Comparison of ENCODE assay signal across 25 cellular contexts in genomic region chr2:183224933-183225332, GRCh38.
DNase-seq lines count a peak whose midpoint lies in the region; ATAC-seq, FAIRE-seq and TF ChIP-seq lines count a peak whose summit lies in the region.
"Had no signal": no experiment of that assay in that cellular context is flagged by ENCODE, and none has a peak within 500 bp of the region (broad histone marks: within the 10 kb centered on the region; RNA-seq: fewer than 3 reads in every experiment).

No MANE protein-coding gene starts in this region.

- no peak overlapping the region for H3K4me2 ChIP-seq in fibroblast of lung (ENCODE audit: extremely low read depth, insufficient read depth, low read length)

- no peak overlapping the region for H2AFZ ChIP-seq in fibroblast of lung (ENCODE audit: low read length)

- no peak for ATAC-seq in GM21723 (IDR thresholded peaks at IDR 0.05; ENCODE audit: unreplicated experiment)
- ATAC-seq in T-cell (replicated peaks in 1 of 4) = no peak
- ATAC-seq: foreskin keratinocyte had no signal

- peak; percentile 27 for FAIRE-seq in H54 (lab: Jason Lieb, UNC)
- FAIRE-seq: keratinocyte had no signal

- peaks cover 0 to 5% (median 4%) of the 10 kb centered on the region in 3 donors for H3K9me3 Mint-ChIP-seq in T-cell
- H3K9me3 Mint-ChIP-seq: H9 had no signal

- CTCF ChIA-PET in T-cell (lab: Charles Lee) = no interaction called here

- no peaks in the 10 kb centered on the region for H4K20me1 ChIP-seq in fibroblast of lung (ENCODE audit: control insufficient read depth, extremely low read depth, insufficient read depth, low read length)

- H3K4me3 Mint-ChIP-seq in T-cell = no peak overlapping the region
- H3K4me3 Mint-ChIP-seq: activated naive CD8-positive, alpha-beta T cell treated with anti-CD3 and anti-CD28 coated beads, Interleukin-2, amount 10 ng/mL, durations not matched to agents 7 days and 5 days; H9 had no signal

- H3K27ac ChIP-seq in fibroblast of lung (ENCODE audit: insufficient read depth, low read length) = no peak overlapping the region
- H3K27ac ChIP-seq: breast epithelium, coronary artery, foreskin keratinocyte, RWPE1, spleen, tibial artery, WERI-Rb-1 had no signal

- H3K9me3 ChIP-seq in adipocyte (ENCODE audit: control insufficient read depth, low read length) (no peaks in the 10 kb centered on the region), fibroblast of lung (ENCODE audit: control insufficient read depth, insufficient read depth, low read depth, low read length) (no peaks in the 10 kb centered on the region)
- H3K9me3 ChIP-seq: breast epithelium, tibial artery had no signal

- no peak for DNase-seq in H54 (ENCODE audit: insufficient read length, low spot score)
- DNase-seq in adipocyte (ENCODE audit: low read depth) = peak; percentile 64
- DNase-seq in fibroblast of lung (ENCODE audit: low read depth in 2 of 2) = peak; percentile 17 to 54
- peak; percentile 61 for DNase-seq in stromal cell of bone marrow (ENCODE audit: low read depth)
- DNase-seq in effector CD4-positive, alpha-beta T cell = no peak
- DNase-seq in T-cell = no peak
- DNase-seq: activated CD4-positive, alpha-beta T cell treated with anti-CD3 and anti-CD28 coated beads, Interleukin-2, amount 50 U/mL, for 4 hours; activated CD8-positive, alpha-beta memory T cell treated with anti-CD3 and anti-CD28 coated beads, Interleukin-2, amount 50 U/mL, for 48 hours; activated naive CD8-positive, alpha-beta T cell treated with anti-CD3 and anti-CD28 coated beads, Interleukin-2, amount 10 ng/mL, durations not matched to agents 7 days and 5 days; COR-L47; foreskin keratinocyte; H9; mammary epithelial cell; NCI-H1417 treated with DMSO at 0.1 percent for 48 hours; NCI-H524; spleen; stimulated activated CD4-positive, alpha-beta T cell treated with anti-CD3 and anti-CD28 coated beads, Interleukin-4, amount 100 ng/mL, for 1 hour; stimulated activated naive CD4-positive, alpha-beta T cell treated with Interleukin-2 at 50 U/mL for 16 hours; tibial artery; WERI-Rb-1 had no signal

- no peaks in the 10 kb centered on the region for H3K27me3 Mint-ChIP-seq in T-cell
- H3K27me3 Mint-ChIP-seq: activated naive CD8-positive, alpha-beta T cell treated with anti-CD3 and anti-CD28 coated beads, Interleukin-2, amount 10 ng/mL, durations not matched to agents 7 days and 5 days had no signal

- no peak overlapping the region for H3K4me3 ChIP-seq in adipocyte (ENCODE audit: low read length)
- H3K4me3 ChIP-seq in fibroblast of lung (replicated peaks in 1 of 4; ENCODE audit: control extremely low read depth in 1 of 4, insufficient read depth in 1 of 4, low read depth in 3 of 4, low read length in 4 of 4) = no peak overlapping the region
- H3K4me3 ChIP-seq: breast epithelium, coronary artery, spleen, tibial artery had no signal

- H3K79me2 ChIP-seq in fibroblast of lung (ENCODE audit: control insufficient read depth, insufficient read depth, low read length) = no peaks in the 10 kb centered on the region

- no peaks in the 10 kb centered on the region for H3K4me1 Mint-ChIP-seq in T-cell
- H3K4me1 Mint-ChIP-seq: activated naive CD8-positive, alpha-beta T cell treated with anti-CD3 and anti-CD28 coated beads, Interleukin-2, amount 10 ng/mL, durations not matched to agents 7 days and 5 days had no signal

- H3K36me3 ChIP-seq in adipocyte (ENCODE audit: control insufficient read depth, insufficient read depth, low read length, severe bottlenecking) = no peaks in the 10 kb centered on the region
- H3K36me3 ChIP-seq in fibroblast of lung (ENCODE audit: control insufficient read depth, insufficient read depth, low read length) = no peaks in the 10 kb centered on the region
- H3K36me3 ChIP-seq: breast epithelium, spleen, tibial artery, WERI-Rb-1 had no signal

- H3K4me1 ChIP-seq in adipocyte (ENCODE audit: control insufficient read depth, insufficient read depth, low read length) = peaks cover 17% of the 10 kb centered on the region
- H3K4me1 ChIP-seq in fibroblast of lung (ENCODE audit: control insufficient read depth, extremely low read depth, insufficient read depth, low read length) = no peaks in the 10 kb centered on the region
- H3K4me1 ChIP-seq: breast epithelium, foreskin keratinocyte, spleen, tibial artery had no signal

- H3K27ac Mint-ChIP-seq in T-cell = no peak overlapping the region
- H3K27ac Mint-ChIP-seq: activated naive CD8-positive, alpha-beta T cell treated with anti-CD3 and anti-CD28 coated beads, Interleukin-2, amount 10 ng/mL, durations not matched to agents 7 days and 5 days; H9 had no signal

- TF ChIP-seq CTCF in fibroblast of lung (conservative IDR thresholded peaks at IDR 0.05 in 1 of 2, IDR thresholded peaks at IDR 0.05 in 1 of 2; ENCODE audit: low read depth in 1 of 2, low read length in 2 of 2) = no peak

- no peak for TF ChIP-seq POLR2A in H54 (IDR thresholded peaks at IDR 0.05; ENCODE audit: low read depth, low read length)

- H3K27me3 ChIP-seq in adipocyte (replicated peaks; ENCODE audit: control insufficient read depth, insufficient read depth, low read length) = no peaks in the 10 kb centered on the region
- no peaks in the 10 kb centered on the region for H3K27me3 ChIP-seq in fibroblast of lung (ENCODE audit: control insufficient read depth, insufficient read depth, low read length)
- H3K27me3 ChIP-seq: breast epithelium, foreskin keratinocyte, spleen, tibial artery had no signal

- POLR2A ChIA-PET in T-cell (lab: Charles Lee) = no interaction called here

- H3K9ac ChIP-seq in adipocyte (ENCODE audit: low read length) = no peak overlapping the region
- H3K9ac ChIP-seq in fibroblast of lung (ENCODE audit: insufficient read depth, low read length) = no peak overlapping the region

- H3K36me3 Mint-ChIP-seq in T-cell = peaks cover 11% of the 10 kb centered on the region

Comparison
In these comparisons a context has a peak if more than half of its experiments do, and no peak if none do; other contexts are left out.
1. DNase-seq: peak in adipocyte (single experiment), fibroblast of lung (2 of 2) and stromal cell of bone marrow (single experiment); none in H54 (single experiment), effector CD4-positive, alpha-beta T cell (single experiment) and T-cell (0 of 34).